Comparison of ENCODE assay signal across 8 cellular contexts in the genomic region with DNA sequence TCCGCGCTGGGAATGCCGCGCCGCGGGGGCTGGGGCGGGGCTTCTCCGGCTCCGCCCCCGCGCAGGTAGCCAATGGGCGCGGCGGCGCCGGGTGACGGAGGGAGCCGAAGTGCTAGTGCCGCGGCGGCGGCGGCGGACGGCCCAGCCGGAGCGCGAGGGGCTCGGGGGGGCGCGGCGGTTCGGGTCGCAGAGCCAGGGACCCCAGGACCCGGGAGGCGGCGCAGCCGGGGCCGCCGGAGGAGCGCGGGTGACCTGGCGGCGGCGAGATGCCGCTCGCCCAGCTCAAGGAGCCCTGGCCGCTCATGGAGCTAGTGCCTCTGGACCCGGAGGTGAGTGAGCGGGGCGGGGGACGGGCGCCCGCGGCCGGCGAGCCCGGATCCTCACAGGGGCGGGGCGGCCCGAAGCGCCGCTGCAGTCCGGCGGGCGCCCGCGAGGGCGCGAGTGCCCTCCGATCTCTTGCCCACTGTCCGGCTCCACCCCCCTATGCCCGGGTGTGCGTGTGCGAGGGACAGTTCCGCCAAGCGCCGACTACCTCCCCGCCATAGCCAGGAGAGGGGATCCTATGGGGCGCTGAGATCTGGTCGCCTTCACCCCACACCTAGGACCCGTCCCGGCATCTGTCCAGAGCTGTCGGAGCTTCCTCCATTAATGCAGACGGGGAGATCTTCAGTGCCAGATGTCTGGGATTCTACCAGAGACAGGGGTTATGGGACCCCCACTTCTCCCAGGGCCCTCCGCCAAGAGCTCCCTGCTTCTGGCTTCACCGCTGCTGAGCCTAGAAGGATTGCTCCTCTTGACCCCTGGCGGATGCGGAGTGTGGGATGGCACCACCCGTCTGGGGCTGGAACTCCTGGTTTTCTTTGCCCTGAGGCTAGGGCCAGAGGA. TPM values are rescaled to one million over a fixed set of nuclear protein-coding genes. Genes with fewer than 3 reads are reported as not detected.
A peak's percentile ranks its signal among the peaks of the same experiment; 100 is the strongest.
DNase-seq lines count a peak whose midpoint lies in the region; ATAC-seq, FAIRE-seq and TF ChIP-seq lines count a peak whose summit lies in the region.

TSS of gene RPS6KA1 (plus strand) at position 107 of the 885 bp plus-strand sequence. CDS start at position 267, 160 bp downstream.

- no peak within 1 kb of the TSS for H3K9ac ChIP-seq in neural progenitor cell

- H3K27ac Mint-ChIP-seq in neural progenitor cell, result peak within 1 kb of the TSS; percentile 70

- ATAC-seq in gastroesophageal sphincter, result peak; percentile 93

- H3K27me3 ChIP-seq in gastroesophageal sphincter (peaks cover 20% of the 10 kb centered on the region), neural progenitor cell (peaks cover 6% of the 10 kb centered on the region), thymus (ENCODE audit: control insufficient read depth, insufficient read depth) (no peaks in the 10 kb centered on the region)

- POLR2A ChIA-PET in RWPE1 (lab: Yijun Ruan, JAX; ENCODE audit: low non-redundant PET), result interaction anchor here (1.3 to 3.4 kb wide), 2 partner anchors 26 to 29 kb away, joined by 3 to 23 read pairs; no protein-coding TSS in a partner anchor

- H3K4me3 Mint-ChIP-seq in neural progenitor cell, result peak within 1 kb of the TSS; percentile 88

- TF ChIP-seq CTCF in D721Med (IDR thresholded peaks at IDR 0.05; ENCODE audit: insufficient read depth, missing control alignments) (no peak), GM20000 (IDR thresholded peaks at IDR 0.05; ENCODE audit: extremely low read depth, missing control alignments) (no peak), RWPE1 (conservative IDR thresholded peaks at IDR 0.05; ENCODE audit: low read depth) (no peak), gastroesophageal sphincter (IDR thresholded peaks at IDR 0.05) (peak in 2 of 4 experiments; percentile 10 to 24), neural progenitor cell (IDR thresholded peaks at IDR 0.05) (no peak)

- H3K27ac ChIP-seq in RWPE1 (peak within 1 kb of the TSS; percentile 98), gastroesophageal sphincter (peak within 1 kb of the TSS in 3 of 4 donors; percentile 56 to 76 (median 58)), neural progenitor cell (no peak within 1 kb of the TSS), thymus (ENCODE audit: low read depth) (peak within 1 kb of the TSS; percentile 36)

- peaks cover 37% of the 10 kb centered on the region for H3K79me2 ChIP-seq in neural progenitor cell (ENCODE audit: low read depth)

- H3K4me1 ChIP-seq in gastroesophageal sphincter (peaks cover 0 to 18% (median 0%) of the 10 kb centered on the region in 3 donors), neural progenitor cell (peaks cover 22% of the 10 kb centered on the region), thymus (ENCODE audit: control insufficient read depth, insufficient read depth, low read length) (peaks cover 4% of the 10 kb centered on the region)

- H3K4me1 Mint-ChIP-seq in neural progenitor cell, result peaks cover 18% of the 10 kb centered on the region

- H3K9me3 Mint-ChIP-seq in neural progenitor cell, result no peaks in the 10 kb centered on the region

- peak within 1 kb of the TSS; percentile 26 to 81 for H3K4me3 ChIP-seq in gastroesophageal sphincter
- H3K4me3 ChIP-seq in neural progenitor cell, result peak within 1 kb of the TSS; percentile 91
- peak within 1 kb of the TSS; percentile 81 for H3K4me3 ChIP-seq in thymus (ENCODE audit: low read length)

- H3K36me3 ChIP-seq in gastroesophageal sphincter (no peaks in the 10 kb centered on the region), neural progenitor cell (no peaks in the 10 kb centered on the region), thymus (ENCODE audit: control insufficient read depth, insufficient read depth) (no peaks in the 10 kb centered on the region)

- H4K20me1 ChIP-seq in neural progenitor cell (ENCODE audit: low read depth), result peaks cover 27% of the 10 kb centered on the region

- no peak for TF ChIP-seq EP300 in gastroesophageal sphincter (IDR thresholded peaks at IDR 0.05)

- TF ChIP-seq POLR2A in gastroesophageal sphincter (IDR thresholded peaks at IDR 0.05), result no peak

- H3K9me3 ChIP-seq in gastroesophageal sphincter (no peaks in the 10 kb centered on the region), neural progenitor cell (ENCODE audit: low read depth) (no peaks in the 10 kb centered on the region), thymus (ENCODE audit: control insufficient read depth) (no peaks in the 10 kb centered on the region)

- H3K4me2 ChIP-seq in neural progenitor cell, result peak within 1 kb of the TSS; percentile 98

- peak; percentile 71 for DNase-seq in D721Med (ENCODE audit: insufficient read length, low spot score)
- peak; percentile 96 for DNase-seq in GM20000 (ENCODE audit: low spot score)
- DNase-seq in HTR-8/SVneo (ENCODE audit: insufficient read length, low spot score), result peak; percentile 82
- DNase-seq in RWPE1 (ENCODE audit: low spot score), result peak; percentile 87
- DNase-seq in activated gamma-delta T cell treated with Interleukin-2 at 50 U/mL for 16 hours, result peak; percentile 47
- DNase-seq in neural progenitor cell (ENCODE audit: low spot score), result peak; percentile 95

- H3K36me3 Mint-ChIP-seq in neural progenitor cell, result no peaks in the 10 kb centered on the region

- FAIRE-seq in D721Med (lab: Jason Lieb, UNC) (no peak), HTR-8/SVneo (lab: Jason Lieb, UNC) (peak; percentile 80)

- peaks cover 24% of the 10 kb centered on the region for H3F3A ChIP-seq in neural progenitor cell (ENCODE audit: low read depth)

- peak within 1 kb of the TSS; percentile 69 for H2AFZ ChIP-seq in neural progenitor cell (replicated peaks)

- peaks cover 10% of the 10 kb centered on the region for H3K27me3 Mint-ChIP-seq in neural progenitor cell (ENCODE audit: insufficient read depth, low read depth)

- 0 to 30% methylated on average over 5 to 10 of the region's 90 CpGs for WGBS in gastroesophageal sphincter (ENCODE audit: low coverage in 1 of 2), 2 donors
- WGBS in thymus, result 3% methylated on average over 90 of the region's 90 CpGs

- CTCF ChIA-PET in RWPE1 (lab: Yijun Ruan, JAX), result interaction anchor here (0.6 to 3.6 kb wide), 5 partner anchors 12 to 1030 kb away, joined by 3 to 26 read pairs (median 4); no protein-coding TSS in a partner anchor

RNA-seq across cellular contexts. Expression of gene RPS6KA1, which starts in this region (rescaled TPM):
- total RNA-seq in gastroesophageal sphincter (1 to 10 TPM; 3.5 to 8.5 (median 6.2) TPM), neural progenitor cell (ENCODE audit: low replicate concordance) (18.7 and 43.9 TPM in 2 replicates)
- 30.4 TPM for polyA plus RNA-seq in thymus
